1 cellular context compared by ENCODE assay signal in the genomic region with DNA sequence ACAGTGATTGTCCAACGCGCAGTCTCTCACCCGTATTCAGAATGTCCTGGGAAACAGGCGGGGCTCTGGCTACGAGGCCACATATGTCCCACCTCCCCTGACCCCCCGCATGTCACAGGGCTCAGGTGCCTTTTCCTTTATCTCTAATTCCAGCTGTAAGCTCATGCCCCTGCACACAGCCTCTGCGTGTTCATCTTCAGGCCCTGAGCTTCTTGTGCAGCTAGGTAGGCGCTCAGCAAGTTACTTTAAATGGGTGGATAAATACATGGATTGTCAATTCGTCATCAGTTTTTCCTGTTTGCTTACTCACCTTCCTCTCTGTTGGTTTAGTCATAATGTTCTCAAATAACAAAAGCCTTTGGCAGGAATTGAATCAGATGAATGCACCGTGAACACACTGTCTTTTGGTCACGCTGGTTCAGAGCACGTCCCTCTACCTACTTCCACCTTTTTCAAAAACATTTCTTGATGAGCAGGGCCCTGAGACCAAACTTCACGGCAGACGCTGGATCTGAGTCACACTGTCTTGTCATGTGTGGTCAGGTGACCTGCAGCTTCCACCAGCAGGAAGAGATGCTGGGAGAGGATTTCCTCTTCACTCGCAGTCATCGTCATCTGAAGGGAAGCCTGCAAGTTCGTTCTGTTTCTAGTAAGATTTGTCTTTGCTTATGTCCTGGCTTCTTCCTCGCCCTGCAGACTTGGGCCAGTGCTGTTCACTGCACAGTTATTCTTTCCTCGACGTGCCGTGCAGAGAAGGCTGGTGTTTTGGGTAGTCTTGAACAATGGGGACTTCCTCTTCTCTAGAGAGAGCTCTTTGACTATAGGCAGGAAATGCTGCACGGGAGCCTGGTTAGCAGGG.
TF ChIP-seq lines count a peak whose summit lies in the region.

No MANE protein-coding gene starts in this region.

TF ChIP-seq in GM12878, 131 proteins besides CTCF, POLR2A, EP300 and RAD21 (continued from another document):
- TF ChIP-seq, protein P1, sequence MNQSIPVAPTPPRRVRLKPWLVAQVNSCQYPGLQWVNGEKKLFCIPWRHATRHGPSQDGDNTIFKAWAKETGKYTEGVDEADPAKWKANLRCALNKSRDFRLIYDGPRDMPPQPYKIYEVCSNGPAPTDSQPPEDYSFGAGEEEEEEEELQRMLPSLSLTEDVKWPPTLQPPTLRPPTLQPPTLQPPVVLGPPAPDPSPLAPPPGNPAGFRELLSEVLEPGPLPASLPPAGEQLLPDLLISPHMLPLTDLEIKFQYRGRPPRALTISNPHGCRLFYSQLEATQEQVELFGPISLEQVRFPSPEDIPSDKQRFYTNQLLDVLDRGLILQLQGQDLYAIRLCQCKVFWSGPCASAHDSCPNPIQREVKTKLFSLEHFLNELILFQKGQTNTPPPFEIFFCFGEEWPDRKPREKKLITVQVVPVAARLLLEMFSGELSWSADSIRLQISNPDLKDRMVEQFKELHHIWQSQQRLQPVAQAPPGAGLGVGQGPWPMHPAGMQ (IDR thresholded peaks at IDR 0.05; ENCODE audit: borderline replicate concordance), result no peak
- TF ChIP-seq ETV6 (conservative IDR thresholded peaks at IDR 0.05 in 1 of 2, IDR thresholded peaks at IDR 0.05 in 1 of 2; ENCODE audit: borderline replicate concordance in 1 of 2, low read depth in 1 of 2) (peak in 1 of 2 experiments; percentile 85; a peak in 2 of 4 replicates), EGR1 (IDR thresholded peaks at IDR 0.05; ENCODE audit: borderline replicate concordance in 1 of 2, low read depth in 2 of 2, low read length in 2 of 2) (0 out of 3 replicates have a peak, but pooled peaks of 1 of the 2 experiments have one; percentile 8), CBX3 (IDR thresholded peaks at IDR 0.05; ENCODE audit: borderline replicate concordance, low read depth) (no peak), RFX5 (IDR thresholded peaks at IDR 0.05; ENCODE audit: low read depth, low read length) (no peak), MYB (IDR thresholded peaks at IDR 0.05; ENCODE audit: borderline replicate concordance, low read depth, low read length) (no peak), SP1 (IDR thresholded peaks at IDR 0.05; ENCODE audit: low read depth, low read length) (no peak), NR2C1 (IDR thresholded peaks at IDR 0.05) (no peak), CHD2 (IDR thresholded peaks at IDR 0.05; ENCODE audit: borderline replicate concordance, low read depth, low read length) (no peak), SMAD5 (IDR thresholded peaks at IDR 0.05; ENCODE audit: low read depth) (no peak)
- TF ChIP-seq, protein P2, sequence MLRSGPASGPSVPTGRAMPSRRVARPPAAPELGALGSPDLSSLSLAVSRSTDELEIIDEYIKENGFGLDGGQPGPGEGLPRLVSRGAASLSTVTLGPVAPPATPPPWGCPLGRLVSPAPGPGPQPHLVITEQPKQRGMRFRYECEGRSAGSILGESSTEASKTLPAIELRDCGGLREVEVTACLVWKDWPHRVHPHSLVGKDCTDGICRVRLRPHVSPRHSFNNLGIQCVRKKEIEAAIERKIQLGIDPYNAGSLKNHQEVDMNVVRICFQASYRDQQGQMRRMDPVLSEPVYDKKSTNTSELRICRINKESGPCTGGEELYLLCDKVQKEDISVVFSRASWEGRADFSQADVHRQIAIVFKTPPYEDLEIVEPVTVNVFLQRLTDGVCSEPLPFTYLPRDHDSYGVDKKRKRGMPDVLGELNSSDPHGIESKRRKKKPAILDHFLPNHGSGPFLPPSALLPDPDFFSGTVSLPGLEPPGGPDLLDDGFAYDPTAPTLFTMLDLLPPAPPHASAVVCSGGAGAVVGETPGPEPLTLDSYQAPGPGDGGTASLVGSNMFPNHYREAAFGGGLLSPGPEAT (IDR thresholded peaks at IDR 0.05; ENCODE audit: low read depth), result no peak
- TF ChIP-seq, protein P3, sequence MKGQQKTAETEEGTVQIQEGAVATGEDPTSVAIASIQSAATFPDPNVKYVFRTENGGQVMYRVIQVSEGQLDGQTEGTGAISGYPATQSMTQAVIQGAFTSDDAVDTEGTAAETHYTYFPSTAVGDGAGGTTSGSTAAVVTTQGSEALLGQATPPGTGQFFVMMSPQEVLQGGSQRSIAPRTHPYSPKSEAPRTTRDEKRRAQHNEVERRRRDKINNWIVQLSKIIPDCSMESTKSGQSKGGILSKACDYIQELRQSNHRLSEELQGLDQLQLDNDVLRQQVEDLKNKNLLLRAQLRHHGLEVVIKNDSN (IDR thresholded peaks at IDR 0.05; ENCODE audit: borderline replicate concordance, extremely low read length, insufficient read depth, low read depth, low read length), result peak; percentile 56
- TF ChIP-seq, protein P4, sequence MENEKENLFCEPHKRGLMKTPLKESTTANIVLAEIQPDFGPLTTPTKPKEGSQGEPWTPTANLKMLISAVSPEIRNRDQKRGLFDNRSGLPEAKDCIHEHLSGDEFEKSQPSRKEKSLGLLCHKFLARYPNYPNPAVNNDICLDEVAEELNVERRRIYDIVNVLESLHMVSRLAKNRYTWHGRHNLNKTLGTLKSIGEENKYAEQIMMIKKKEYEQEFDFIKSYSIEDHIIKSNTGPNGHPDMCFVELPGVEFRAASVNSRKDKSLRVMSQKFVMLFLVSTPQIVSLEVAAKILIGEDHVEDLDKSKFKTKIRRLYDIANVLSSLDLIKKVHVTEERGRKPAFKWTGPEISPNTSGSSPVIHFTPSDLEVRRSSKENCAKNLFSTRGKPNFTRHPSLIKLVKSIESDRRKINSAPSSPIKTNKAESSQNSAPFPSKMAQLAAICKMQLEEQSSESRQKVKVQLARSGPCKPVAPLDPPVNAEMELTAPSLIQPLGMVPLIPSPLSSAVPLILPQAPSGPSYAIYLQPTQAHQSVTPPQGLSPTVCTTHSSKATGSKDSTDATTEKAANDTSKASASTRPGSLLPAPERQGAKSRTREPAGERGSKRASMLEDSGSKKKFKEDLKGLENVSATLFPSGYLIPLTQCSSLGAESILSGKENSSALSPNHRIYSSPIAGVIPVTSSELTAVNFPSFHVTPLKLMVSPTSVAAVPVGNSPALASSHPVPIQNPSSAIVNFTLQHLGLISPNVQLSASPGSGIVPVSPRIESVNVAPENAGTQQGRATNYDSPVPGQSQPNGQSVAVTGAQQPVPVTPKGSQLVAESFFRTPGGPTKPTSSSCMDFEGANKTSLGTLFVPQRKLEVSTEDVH (IDR thresholded peaks at IDR 0.05; ENCODE audit: low read depth, partially characterized antibody), result no peak
- TF ChIP-seq, protein P5, sequence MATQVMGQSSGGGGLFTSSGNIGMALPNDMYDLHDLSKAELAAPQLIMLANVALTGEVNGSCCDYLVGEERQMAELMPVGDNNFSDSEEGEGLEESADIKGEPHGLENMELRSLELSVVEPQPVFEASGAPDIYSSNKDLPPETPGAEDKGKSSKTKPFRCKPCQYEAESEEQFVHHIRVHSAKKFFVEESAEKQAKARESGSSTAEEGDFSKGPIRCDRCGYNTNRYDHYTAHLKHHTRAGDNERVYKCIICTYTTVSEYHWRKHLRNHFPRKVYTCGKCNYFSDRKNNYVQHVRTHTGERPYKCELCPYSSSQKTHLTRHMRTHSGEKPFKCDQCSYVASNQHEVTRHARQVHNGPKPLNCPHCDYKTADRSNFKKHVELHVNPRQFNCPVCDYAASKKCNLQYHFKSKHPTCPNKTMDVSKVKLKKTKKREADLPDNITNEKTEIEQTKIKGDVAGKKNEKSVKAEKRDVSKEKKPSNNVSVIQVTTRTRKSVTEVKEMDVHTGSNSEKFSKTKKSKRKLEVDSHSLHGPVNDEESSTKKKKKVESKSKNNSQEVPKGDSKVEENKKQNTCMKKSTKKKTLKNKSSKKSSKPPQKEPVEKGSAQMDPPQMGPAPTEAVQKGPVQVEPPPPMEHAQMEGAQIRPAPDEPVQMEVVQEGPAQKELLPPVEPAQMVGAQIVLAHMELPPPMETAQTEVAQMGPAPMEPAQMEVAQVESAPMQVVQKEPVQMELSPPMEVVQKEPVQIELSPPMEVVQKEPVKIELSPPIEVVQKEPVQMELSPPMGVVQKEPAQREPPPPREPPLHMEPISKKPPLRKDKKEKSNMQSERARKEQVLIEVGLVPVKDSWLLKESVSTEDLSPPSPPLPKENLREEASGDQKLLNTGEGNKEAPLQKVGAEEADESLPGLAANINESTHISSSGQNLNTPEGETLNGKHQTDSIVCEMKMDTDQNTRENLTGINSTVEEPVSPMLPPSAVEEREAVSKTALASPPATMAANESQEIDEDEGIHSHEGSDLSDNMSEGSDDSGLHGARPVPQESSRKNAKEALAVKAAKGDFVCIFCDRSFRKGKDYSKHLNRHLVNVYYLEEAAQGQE (IDR thresholded peaks at IDR 0.05; ENCODE audit: low read depth, low read length), result no peak
